ENCODE assay signal across 1 cellular context in the genomic region with DNA sequence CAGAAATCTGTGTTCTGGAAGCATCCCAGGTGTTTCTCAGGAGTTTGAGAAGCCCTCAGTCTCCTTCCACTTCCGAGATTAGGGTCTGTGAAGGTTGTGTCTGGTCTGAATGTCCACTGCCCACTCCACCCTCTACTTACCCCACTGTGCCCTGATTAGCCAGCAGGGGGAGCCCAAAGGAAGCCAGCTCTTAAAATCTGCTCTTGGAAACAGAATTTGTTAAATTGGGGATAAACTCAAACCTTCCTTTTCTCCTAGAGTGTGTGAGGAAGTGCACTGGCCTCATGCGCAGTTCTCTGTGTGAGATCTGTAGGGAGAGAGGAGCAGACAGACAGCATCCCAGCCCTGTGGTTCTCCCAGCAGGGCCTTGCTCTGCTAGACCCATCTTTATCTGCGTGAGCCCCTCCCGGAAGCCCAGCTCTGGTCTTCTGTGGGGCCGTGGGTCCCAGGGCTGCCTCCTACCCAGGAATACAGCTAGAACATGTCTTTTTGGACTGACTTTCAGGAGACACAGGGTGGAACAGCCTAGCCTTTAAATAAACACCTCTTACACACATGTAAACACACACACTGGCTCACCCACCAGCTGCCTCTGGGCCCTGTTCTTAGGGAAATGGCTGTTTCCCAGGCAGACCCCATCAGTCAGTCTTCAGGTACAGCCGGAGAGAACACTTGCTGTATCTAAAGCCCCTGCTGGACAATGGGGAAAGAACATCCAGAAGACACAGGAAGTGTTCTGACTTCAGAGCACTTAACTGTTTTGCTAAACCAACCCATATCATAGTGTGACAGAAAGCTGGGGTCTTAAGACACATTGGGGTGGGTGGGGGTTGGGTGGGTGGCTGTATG.
TF ChIP-seq lines count a peak whose summit lies in the region.

No MANE protein-coding gene starts in this region.

TF ChIP-seq in K562, 482 proteins besides CTCF, POLR2A, EP300 and RAD21 (continued from another document):
- TF ChIP-seq, protein P1, sequence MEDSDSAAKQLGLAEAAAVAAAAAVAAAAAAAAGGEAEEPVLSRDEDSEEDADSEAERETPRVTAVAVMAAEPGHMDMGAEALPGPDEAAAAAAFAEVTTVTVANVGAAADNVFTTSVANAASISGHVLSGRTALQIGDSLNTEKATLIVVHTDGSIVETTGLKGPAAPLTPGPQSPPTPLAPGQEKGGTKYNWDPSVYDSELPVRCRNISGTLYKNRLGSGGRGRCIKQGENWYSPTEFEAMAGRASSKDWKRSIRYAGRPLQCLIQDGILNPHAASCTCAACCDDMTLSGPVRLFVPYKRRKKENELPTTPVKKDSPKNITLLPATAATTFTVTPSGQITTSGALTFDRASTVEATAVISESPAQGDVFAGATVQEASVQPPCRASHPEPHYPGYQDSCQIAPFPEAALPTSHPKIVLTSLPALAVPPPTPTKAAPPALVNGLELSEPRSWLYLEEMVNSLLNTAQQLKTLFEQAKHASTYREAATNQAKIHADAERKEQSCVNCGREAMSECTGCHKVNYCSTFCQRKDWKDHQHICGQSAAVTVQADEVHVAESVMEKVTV (CRISPR knock-in tag; IDR thresholded peaks at IDR 0.05) = peak; percentile 52; the same call in 1 of the 2 replicates
- TF ChIP-seq PHTF2 (CRISPR knock-in tag; IDR thresholded peaks at IDR 0.05) = no peak
- TF ChIP-seq ZC3H11A (IDR thresholded peaks at IDR 0.05; ENCODE audit: low read depth, low read length) = 0 out of 2 replicates have a peak, but pooled peaks have one; percentile 6
- TF ChIP-seq NONO (IDR thresholded peaks at IDR 0.05; ENCODE audit: low read depth in 2 of 2, low read length in 1 of 2) = no peak
- TF ChIP-seq, protein P2, sequence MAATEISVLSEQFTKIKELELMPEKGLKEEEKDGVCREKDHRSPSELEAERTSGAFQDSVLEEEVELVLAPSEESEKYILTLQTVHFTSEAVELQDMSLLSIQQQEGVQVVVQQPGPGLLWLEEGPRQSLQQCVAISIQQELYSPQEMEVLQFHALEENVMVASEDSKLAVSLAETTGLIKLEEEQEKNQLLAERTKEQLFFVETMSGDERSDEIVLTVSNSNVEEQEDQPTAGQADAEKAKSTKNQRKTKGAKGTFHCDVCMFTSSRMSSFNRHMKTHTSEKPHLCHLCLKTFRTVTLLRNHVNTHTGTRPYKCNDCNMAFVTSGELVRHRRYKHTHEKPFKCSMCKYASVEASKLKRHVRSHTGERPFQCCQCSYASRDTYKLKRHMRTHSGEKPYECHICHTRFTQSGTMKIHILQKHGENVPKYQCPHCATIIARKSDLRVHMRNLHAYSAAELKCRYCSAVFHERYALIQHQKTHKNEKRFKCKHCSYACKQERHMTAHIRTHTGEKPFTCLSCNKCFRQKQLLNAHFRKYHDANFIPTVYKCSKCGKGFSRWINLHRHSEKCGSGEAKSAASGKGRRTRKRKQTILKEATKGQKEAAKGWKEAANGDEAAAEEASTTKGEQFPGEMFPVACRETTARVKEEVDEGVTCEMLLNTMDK (IDR thresholded peaks at IDR 0.05; ENCODE audit: borderline replicate concordance, insufficient read depth, low read depth, low read length, poor library complexity, severe bottlenecking) = peak; percentile 64
